1 cellular context compared by ENCODE assay signal in the genomic region with DNA sequence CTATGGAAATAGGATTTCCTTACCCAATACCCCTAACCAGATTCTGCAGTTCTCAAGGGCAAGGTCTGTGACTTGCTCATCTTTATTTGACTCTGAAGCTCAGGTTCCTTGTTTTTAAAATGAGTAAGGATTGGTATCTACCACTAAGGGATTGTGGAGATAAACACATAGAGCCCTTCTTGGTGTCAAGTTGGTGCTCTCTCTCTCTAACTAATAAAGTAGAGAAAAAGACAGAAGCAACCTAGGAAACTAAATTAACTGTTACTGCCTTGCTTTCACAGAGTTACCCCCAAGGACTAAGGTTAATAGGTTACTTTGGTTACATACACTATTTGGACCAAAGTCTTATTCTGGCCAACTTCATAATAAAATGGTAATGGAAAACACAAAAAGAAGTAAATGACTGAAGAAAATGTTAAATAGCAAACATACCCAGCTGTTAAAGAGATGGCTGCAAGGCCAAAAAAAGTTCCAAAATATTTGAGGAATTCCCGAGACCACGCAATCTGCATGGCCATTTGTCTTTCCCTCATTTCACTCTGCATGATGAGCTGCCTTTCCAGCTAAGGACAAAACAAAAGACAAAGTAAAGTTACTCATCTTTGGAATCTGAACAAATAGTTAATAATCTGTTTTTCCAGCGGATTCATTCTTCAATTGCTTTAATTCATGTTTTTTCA.
TF ChIP-seq lines count a peak whose summit lies in the region.

No MANE protein-coding gene starts in this region.

TF ChIP-seq in H1, 55 proteins besides CTCF, POLR2A, EP300 and RAD21 (continued from another document):
- TF ChIP-seq, protein P1, sequence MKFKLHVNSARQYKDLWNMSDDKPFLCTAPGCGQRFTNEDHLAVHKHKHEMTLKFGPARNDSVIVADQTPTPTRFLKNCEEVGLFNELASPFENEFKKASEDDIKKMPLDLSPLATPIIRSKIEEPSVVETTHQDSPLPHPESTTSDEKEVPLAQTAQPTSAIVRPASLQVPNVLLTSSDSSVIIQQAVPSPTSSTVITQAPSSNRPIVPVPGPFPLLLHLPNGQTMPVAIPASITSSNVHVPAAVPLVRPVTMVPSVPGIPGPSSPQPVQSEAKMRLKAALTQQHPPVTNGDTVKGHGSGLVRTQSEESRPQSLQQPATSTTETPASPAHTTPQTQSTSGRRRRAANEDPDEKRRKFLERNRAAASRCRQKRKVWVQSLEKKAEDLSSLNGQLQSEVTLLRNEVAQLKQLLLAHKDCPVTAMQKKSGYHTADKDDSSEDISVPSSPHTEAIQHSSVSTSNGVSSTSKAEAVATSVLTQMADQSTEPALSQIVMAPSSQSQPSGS (IDR thresholded peaks at IDR 0.05; ENCODE audit: low read length), result no peak
- TF ChIP-seq, protein P2, sequence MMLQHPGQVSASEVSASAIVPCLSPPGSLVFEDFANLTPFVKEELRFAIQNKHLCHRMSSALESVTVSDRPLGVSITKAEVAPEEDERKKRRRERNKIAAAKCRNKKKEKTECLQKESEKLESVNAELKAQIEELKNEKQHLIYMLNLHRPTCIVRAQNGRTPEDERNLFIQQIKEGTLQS (IDR thresholded peaks at IDR 0.05; ENCODE audit: insufficient read depth, low read depth, low read length), result no peak
- TF ChIP-seq, protein P3, sequence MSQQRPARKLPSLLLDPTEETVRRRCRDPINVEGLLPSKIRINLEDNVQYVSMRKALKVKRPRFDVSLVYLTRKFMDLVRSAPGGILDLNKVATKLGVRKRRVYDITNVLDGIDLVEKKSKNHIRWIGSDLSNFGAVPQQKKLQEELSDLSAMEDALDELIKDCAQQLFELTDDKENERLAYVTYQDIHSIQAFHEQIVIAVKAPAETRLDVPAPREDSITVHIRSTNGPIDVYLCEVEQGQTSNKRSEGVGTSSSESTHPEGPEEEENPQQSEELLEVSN (IDR thresholded peaks at IDR 0.05), result no peak
- TF ChIP-seq GABPA (IDR thresholded peaks at IDR 0.05; ENCODE audit: borderline replicate concordance, insufficient read depth, low read length) (no peak), RXRA (IDR thresholded peaks at IDR 0.05; ENCODE audit: insufficient read depth, low read depth, low read length) (no peak), SIN3A (conservative IDR thresholded peaks at IDR 0.05 in 1 of 2, IDR thresholded peaks at IDR 0.05 in 1 of 2; ENCODE audit: low read depth in 1 of 2, low read length in 2 of 2) (no peak), HDAC6 (IDR thresholded peaks at IDR 0.05; ENCODE audit: low read depth, low read length) (no peak), BACH1 (IDR thresholded peaks at IDR 0.05; ENCODE audit: low read length) (no peak), POLR2AphosphoS5 (IDR thresholded peaks at IDR 0.05; ENCODE audit: low read depth, low read length) (no peak), MAFK (IDR thresholded peaks at IDR 0.05; ENCODE audit: low read depth, low read length) (no peak), SIRT6 (IDR thresholded peaks at IDR 0.05; ENCODE audit: low read length) (no peak), KDM1A (IDR thresholded peaks at IDR 0.05; ENCODE audit: borderline replicate concordance, low read length) (no peak), TCF12 (IDR thresholded peaks at IDR 0.05; ENCODE audit: low read depth, low read length) (no peak)
- TF ChIP-seq, protein P4, sequence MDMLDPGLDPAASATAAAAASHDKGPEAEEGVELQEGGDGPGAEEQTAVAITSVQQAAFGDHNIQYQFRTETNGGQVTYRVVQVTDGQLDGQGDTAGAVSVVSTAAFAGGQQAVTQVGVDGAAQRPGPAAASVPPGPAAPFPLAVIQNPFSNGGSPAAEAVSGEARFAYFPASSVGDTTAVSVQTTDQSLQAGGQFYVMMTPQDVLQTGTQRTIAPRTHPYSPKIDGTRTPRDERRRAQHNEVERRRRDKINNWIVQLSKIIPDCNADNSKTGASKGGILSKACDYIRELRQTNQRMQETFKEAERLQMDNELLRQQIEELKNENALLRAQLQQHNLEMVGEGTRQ (IDR thresholded peaks at IDR 0.05; ENCODE audit: low read length), result no peak
